In the genomic region with DNA sequence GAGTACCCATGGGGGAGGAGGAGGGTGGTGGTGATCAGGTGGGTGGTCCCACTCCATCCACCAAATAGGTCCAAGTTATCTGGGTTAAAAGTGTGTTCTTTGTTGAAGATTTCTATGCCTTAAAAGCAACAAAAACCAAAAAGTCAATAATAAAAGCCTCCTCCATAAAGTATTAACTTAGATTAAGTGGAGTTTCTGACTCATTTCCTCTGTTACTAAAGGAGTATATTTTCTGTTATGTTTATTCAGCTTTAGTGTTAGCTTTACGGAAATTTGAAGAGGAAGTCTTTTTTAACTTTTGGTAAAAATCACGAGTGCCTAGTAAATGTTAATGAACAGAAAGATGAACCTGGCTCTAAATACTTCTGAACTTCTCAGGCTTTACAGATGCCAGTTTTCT, we compare ENCODE assay signal across 11 cellular contexts. TPM values are rescaled to one million over a fixed set of nuclear protein-coding genes. Genes with fewer than 3 reads are reported as not detected.
DNase-seq lines count a peak whose midpoint lies in the region; ATAC-seq and TF ChIP-seq lines count a peak whose summit lies in the region.
"Had no signal": no experiment of that assay in that cellular context is flagged by ENCODE, and none has a peak within 500 bp of the region (broad histone marks: within the 10 kb centered on the region; RNA-seq: fewer than 3 reads in every experiment).

No MANE protein-coding gene starts in this region.

- peaks cover 4% of the 10 kb centered on the region; the same call in 1 of the 2 replicates for H3F3A ChIP-seq in Loucy (ENCODE audit: low read depth)

- intact Hi-C loops in Calu3 (cut with micrococcal nuclease; ENCODE audit: unreplicated experiment) = no loop called here

- CTCF ChIA-PET in Calu3 (lab: Charles Lee) = interaction anchor here (0.9 to 2.1 kb wide), 3 partner anchors 27 to 329 kb away, joined by 3 to 8 read pairs (median 3); no protein-coding TSS in a partner anchor

- H3K9ac ChIP-seq in Loucy (ENCODE audit: low read depth, low read length, poor library complexity, severe bottlenecking) = no peak overlapping the region
- H3K9ac ChIP-seq: parathyroid adenoma had no signal

- BruUV-seq in Calu3 (replicated peaks; lab: Mats Ljungman, UMichigan) = no TSS peak

- peak overlapping the region; percentile 35 for H3K4me2 ChIP-seq in Loucy (ENCODE audit: low read depth, low read length, poor library complexity, severe bottlenecking)

- H3K36me3 ChIP-seq in Loucy (ENCODE audit: insufficient read depth, low read length) = peaks cover 67% of the 10 kb centered on the region

- H4K20me1 ChIP-seq in Loucy (ENCODE audit: insufficient read depth, low read length, poor library complexity, severe bottlenecking) = no peaks in the 10 kb centered on the region

- H3K27me3 Mint-ChIP-seq in Calu3 (ENCODE audit: unreplicated experiment) = no peaks in the 10 kb centered on the region

- H3K4me3 Mint-ChIP-seq in Calu3 (ENCODE audit: low read depth, unreplicated experiment) = no peak overlapping the region

- H3K9me3 ChIP-seq in Loucy (ENCODE audit: insufficient read depth, low read depth, low read length) = no peaks in the 10 kb centered on the region

- peaks cover 20% of the 10 kb centered on the region for H3K4me1 ChIP-seq in Loucy (ENCODE audit: insufficient read depth, low read length, poor library complexity, severe bottlenecking)

- ATAC-seq in HG03460 (IDR thresholded peaks at IDR 0.05; ENCODE audit: unreplicated experiment) = no peak

- H3K9me3 Mint-ChIP-seq in Calu3 (ENCODE audit: low read depth, unreplicated experiment) = no peaks in the 10 kb centered on the region

- H3K27ac Mint-ChIP-seq in Calu3 (ENCODE audit: unreplicated experiment) = peak overlapping the region; percentile 9

- H3K79me2 ChIP-seq in Loucy (ENCODE audit: insufficient read depth, low read length) = no peaks in the 10 kb centered on the region
- H3K79me2 ChIP-seq: parathyroid adenoma had no signal

- H3K9me2 ChIP-seq in Loucy (replicated peaks; ENCODE audit: low read depth, low read length) = no peaks in the 10 kb centered on the region

- H3K4me1 Mint-ChIP-seq in Calu3 (ENCODE audit: low read depth, unreplicated experiment) = peaks cover 39% of the 10 kb centered on the region

- no peak for TF ChIP-seq CTCF in Calu3 (IDR thresholded peaks at IDR 0.05; ENCODE audit: unreplicated experiment)
- TF ChIP-seq CTCF in Loucy (conservative IDR thresholded peaks at IDR 0.05; ENCODE audit: low read length) = no peak

- H3K27me3 ChIP-seq in Loucy (ENCODE audit: insufficient read depth, low read length, poor library complexity, severe bottlenecking) = no peaks in the 10 kb centered on the region

- no peak overlapping the region for H3K4me3 ChIP-seq in Loucy (ENCODE audit: low read length, poor library complexity, severe bottlenecking)

- no peak for DNase-seq in Calu3
- peak; percentile 78 to 84 for DNase-seq in dermis microvascular lymphatic vessel endothelial cell (ENCODE audit: low read depth in 2 of 2)
- DNase-seq in renal cortical epithelial cell (ENCODE audit: low read depth) = peak; percentile 46
- DNase-seq in superior temporal gyrus (ENCODE audit: extremely low spot score) = no peak
- DNase-seq in T-helper 1 cell = no peak
- DNase-seq in SW480 (ENCODE audit: low spot score) = no peak
- DNase-seq: GDM1, NCI-H748 treated with DMSO at 0.1 percent for 48 hours had no signal

- no peak overlapping the region for H2AFZ ChIP-seq in Loucy (ENCODE audit: low read length)
- H2AFZ ChIP-seq: parathyroid adenoma had no signal

- peaks cover 36% of the 10 kb centered on the region for H3K36me3 Mint-ChIP-seq in Calu3 (ENCODE audit: insufficient read depth, unreplicated experiment)

RNA-seq across cellular contexts. Expression of a gene that starts 17.8 kb away (rescaled TPM):
- 53.1 and 59.2 TPM in 2 replicates for total RNA-seq in Calu3 (2022)
- 37.7 and 40.8 TPM in 2 replicates for total RNA-seq in dermis microvascular lymphatic vessel endothelial cell
- total RNA-seq in renal cortical epithelial cell = 48.3 and 68.3 TPM in 2 replicates

Comparison
In these comparisons a context has a peak if more than half of its experiments do, and no peak if none do; other contexts are left out.
1. DNase-seq: peak in dermis microvascular lymphatic vessel endothelial cell (2 of 2) and renal cortical epithelial cell (single experiment); none in Calu3 (single experiment), superior temporal gyrus (single experiment), T-helper 1 cell (0 of 5) and SW480 (single experiment).